10 cellular contexts compared by ENCODE assay signal in genomic region chr2:134233733-134234135, GRCh38. TPM values are rescaled to one million over a fixed set of nuclear protein-coding genes. Genes with fewer than 3 reads are reported as not detected.
A peak's percentile ranks its signal among the peaks of the same experiment; 100 is the strongest.
DNase-seq lines count a peak whose midpoint lies in the region; ATAC-seq, FAIRE-seq and TF ChIP-seq lines count a peak whose summit lies in the region.
"Had no signal": no experiment of that assay in that cellular context is flagged by ENCODE, and none has a peak within 500 bp of the region (broad histone marks: within the 10 kb centered on the region; RNA-seq: fewer than 3 reads in every experiment).

No MANE protein-coding gene starts in this region.

- H3K4me1 ChIP-seq in DOHH2 (ENCODE audit: control insufficient read depth, low read length) = peaks cover 83% of the 10 kb centered on the region
- H3K4me1 ChIP-seq in colonic mucosa = no peaks in the 10 kb centered on the region
- H3K4me1 ChIP-seq in pancreas = peaks cover 18 to 37% (median 29%) of the 10 kb centered on the region in 3 donors

- peaks cover 88% of the 10 kb centered on the region for H3K79me2 ChIP-seq in DOHH2 (ENCODE audit: control insufficient read depth, low read length)

- DNase-seq in colonic mucosa = no peak
- DNase-seq in KG1 (lab: John Stamatoyannopoulos, UW) = no peak
- DNase-seq in pancreas = no peak
- DNase-seq in sciatic nerve (ENCODE audit: low spot score) = no peak
- DNase-seq in HuH-7 (ENCODE audit: low spot score) = no peak
- DNase-seq: hypothalamus, NCI-H2171 had no signal

- peak; percentile 50 for ATAC-seq in GM19468 (IDR thresholded peaks at IDR 0.05; ENCODE audit: extremely low read depth, unreplicated experiment)
- ATAC-seq in HG03342 (IDR thresholded peaks at IDR 0.05; ENCODE audit: unreplicated experiment) = peak; percentile 55
- ATAC-seq in pancreas = no peak
- no peak for ATAC-seq in sciatic nerve

- H3K9me3 ChIP-seq in DOHH2 (ENCODE audit: control insufficient read depth, insufficient read depth, low read length) (peaks cover 2% of the 10 kb centered on the region; the same call in 1 of the 2 replicates), colonic mucosa (no peaks in the 10 kb centered on the region), pancreas (no peaks in the 10 kb centered on the region)

- H3K27me3 ChIP-seq in DOHH2 (ENCODE audit: control insufficient read depth, low read length) = no peaks in the 10 kb centered on the region
- no peaks in the 10 kb centered on the region for H3K27me3 ChIP-seq in colonic mucosa
- H3K27me3 ChIP-seq in pancreas = no peaks in the 10 kb centered on the region

- 0 out of 2 replicates have a peak, but pooled peaks cover 5% of the 10 kb centered on the region for H4K20me1 ChIP-seq in DOHH2 (ENCODE audit: control insufficient read depth, insufficient read depth, low read depth, low read length)

- 87 to 90% methylated on average over 2 of the region's 2 CpGs for WGBS in pancreas, 2 donors

- H3K9me2 ChIP-seq in DOHH2 (replicated peaks; ENCODE audit: control insufficient read depth, low read length) = no peaks in the 10 kb centered on the region

- peaks cover 26% of the 10 kb centered on the region for H3F3A ChIP-seq in DOHH2 (ENCODE audit: control insufficient read depth, insufficient read depth)

- peak overlapping the region; percentile 63 for H3K4me3 ChIP-seq in DOHH2 (ENCODE audit: low read length)
- H3K4me3 ChIP-seq in colonic mucosa = no peak overlapping the region
- H3K4me3 ChIP-seq in pancreas = no peak overlapping the region

- no peak overlapping the region for H3K9ac ChIP-seq in colonic mucosa (ENCODE audit: low read depth in 2 of 2, low read length in 2 of 2)

- TF ChIP-seq CTCF in DOHH2 (IDR thresholded peaks at IDR 0.05; ENCODE audit: low read depth, low read length, poor library complexity, severe bottlenecking) (no peak), colonic mucosa (IDR thresholded peaks at IDR 0.05) (no peak), pancreas (IDR thresholded peaks at IDR 0.05) (no peak)

- FAIRE-seq in pancreas (lab: Jason Lieb, UNC) = no peak

- H3K27ac ChIP-seq in DOHH2 (ENCODE audit: low read depth, low read length) (peak overlapping the region; percentile 95), colonic mucosa (peak overlapping the region; percentile 40), pancreas (peak overlapping the region in 1 of 4 donors; percentile 44)

- peak overlapping the region; percentile 81 for H3K4me2 ChIP-seq in DOHH2 (ENCODE audit: low read length)

- H3K36me3 ChIP-seq in DOHH2 (ENCODE audit: control insufficient read depth, low read length) = peaks cover 2% of the 10 kb centered on the region; the same call in 1 of the 2 replicates
- no peaks in the 10 kb centered on the region for H3K36me3 ChIP-seq in colonic mucosa
- H3K36me3 ChIP-seq in pancreas = no peaks in the 10 kb centered on the region

- intact Hi-C loops in colonic mucosa (cut with DNase I) = no loop called here
- intact Hi-C loops in pancreas (cut with DNase I) = no loop called here
- intact Hi-C loops in sciatic nerve (cut with DNase I) = no loop called here

RNA-seq across cellular contexts. Expression of gene MGAT5, which starts 20.1 kb away (rescaled TPM):
- total RNA-seq in colonic mucosa (10 to 100 TPM; 61.7 to 63.2 TPM), pancreas (10 to 100 TPM; 15.6 to 36.9 (median 20.9) TPM), sciatic nerve (49.6 TPM)
- 1 to 10 TPM; 2.9 to 5.1 TPM for polyA plus RNA-seq in pancreas

Comparison
In these comparisons a context has a peak if more than half of its experiments do, and no peak if none do; other contexts are left out.
1. ATAC-seq: peak in GM19468 (single experiment) and HG03342 (single experiment); none in pancreas (0 of 4) and sciatic nerve (single experiment).